ENCODE assay signal across 15 cellular contexts in the genomic region with DNA sequence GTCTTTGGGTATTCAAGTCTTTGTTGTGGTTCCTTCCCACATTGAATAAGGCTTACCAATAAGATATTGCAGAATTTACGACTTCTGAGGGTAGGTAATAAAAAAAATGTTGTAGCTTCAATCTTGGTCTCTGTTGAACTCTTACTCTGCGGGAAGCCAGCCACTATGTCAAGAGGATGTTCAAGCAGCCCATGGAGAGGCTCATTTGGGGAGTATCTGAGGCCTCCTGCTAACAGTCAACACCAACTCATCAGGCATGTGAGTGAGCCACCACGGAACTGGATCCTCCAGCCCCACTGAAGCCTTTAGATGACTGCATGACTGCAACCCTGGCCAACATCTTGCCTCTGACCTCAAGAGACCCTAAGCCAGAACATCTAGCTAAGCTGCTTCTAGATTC. TPM values are rescaled to one million over a fixed set of nuclear protein-coding genes. Genes with fewer than 3 reads are reported as not detected.
A peak's percentile ranks its signal among the peaks of the same experiment; 100 is the strongest.
DNase-seq lines count a peak whose midpoint lies in the region; FAIRE-seq and TF ChIP-seq lines count a peak whose summit lies in the region.
"Had no signal": no experiment of that assay in that cellular context is flagged by ENCODE, and none has a peak within 500 bp of the region (broad histone marks: within the 10 kb centered on the region; RNA-seq: fewer than 3 reads in every experiment).

No MANE protein-coding gene starts in this region.

- H3K56ac ChIP-seq in H1 (replicated peaks; ENCODE audit: insufficient read length, low read depth, low read length) = no peak overlapping the region

- H4K20me1 ChIP-seq in H1 (replicated peaks in 1 of 2; ENCODE audit: control insufficient read depth in 1 of 2, insufficient read depth in 2 of 2, low read length in 2 of 2) = no peaks in the 10 kb centered on the region

- peak; percentile 57 for DNase-seq in EH (ENCODE audit: low read depth)
- DNase-seq in HT1080 (ENCODE audit: low read depth) = peak; percentile 54
- no peak for DNase-seq in H1 (ENCODE audit: low read depth in 1 of 2, low spot score in 2 of 2)
- peak; percentile 8 for DNase-seq in retina
- DNase-seq in urothelium cell line (ENCODE audit: low spot score) = no peak
- no peak for DNase-seq in foreskin melanocyte
- DNase-seq in ecto neural progenitor cell (ENCODE audit: low spot score) = no peak
- DNase-seq: activated naive CD4-positive, alpha-beta T cell treated with Interleukin-2 at 50 U/mL for 16 hours; effector memory CD4-positive, alpha-beta T cell; NCI-H1436 treated with DMSO at 0.1 percent for 48 hours; NCI-H446; nephron progenitor cell had no signal

- H4K8ac ChIP-seq in H1 (ENCODE audit: extremely low read depth, insufficient read depth, low read length) = no peak overlapping the region

- H3K79me1 ChIP-seq in H1 (ENCODE audit: low read depth, low read length) = 0 out of 2 replicates have a peak, but pooled peaks cover 3% of the 10 kb centered on the region

- H3K23me2 ChIP-seq in H1 (ENCODE audit: low read depth, low read length) = peaks cover 5% of the 10 kb centered on the region

- H2BK20ac ChIP-seq in H1 (ENCODE audit: low read length) = no peak overlapping the region

- WGBS in H1 (ENCODE audit: extremely low coverage in 1 of 2, insufficient coverage in 1 of 2, insufficient read length in 1 of 2, insufficient replicate concordance in 2 of 2, low coverage in 1 of 2, low lambda C conversion rate in 2 of 2, missing lambda C conversion rate in 1 of 2), 2 experiments = 88% methylated on average over 3 of the region's 3 CpGs; no CpG with 5 or more reads in 1 of the 2 experiments

- no peak overlapping the region for H3K4ac ChIP-seq in H1 (replicated peaks; ENCODE audit: insufficient read length, low read depth, low read length)

- no peak overlapping the region for H3K4me2 ChIP-seq in H1 (ENCODE audit: insufficient read depth in 1 of 2, low read depth in 2 of 2, low read length in 2 of 2)

- no peak overlapping the region for H3K4me3 ChIP-seq in H1 (ENCODE audit: extremely low read depth in 1 of 4, insufficient read depth in 2 of 4, low read depth in 3 of 4, low read length in 4 of 4)
- H3K4me3 ChIP-seq: cardiac muscle cell, lung had no signal

- no peak overlapping the region for H4K91ac ChIP-seq in H1 (replicated peaks; ENCODE audit: insufficient read length, low read length)

- no peak overlapping the region for H2BK5ac ChIP-seq in H1 (ENCODE audit: low read depth, low read length)

- H2AK5ac ChIP-seq in H1 (ENCODE audit: low read depth, low read length) = no peak overlapping the region

- H3K9ac ChIP-seq in H1 (replicated peaks in 1 of 4; ENCODE audit: extremely low read depth in 1 of 4, low read depth in 3 of 4, low read length in 3 of 4) = no peak overlapping the region

- CTCF ChIA-PET in H1 (lab: Charles Lee; ENCODE audit: partially characterized antibody) = interaction anchor here (0.6 to 2.2 kb wide), 6 partner anchors 118 to 426 kb away, joined by 3 to 13 read pairs (median 4); no protein-coding TSS in a partner anchor

- no peak for TF ChIP-seq CTCF in H1 (IDR thresholded peaks at IDR 0.05; ENCODE audit: control extremely low read depth in 1 of 3, insufficient read depth in 1 of 3, low read depth in 1 of 3, low read length in 3 of 3)

- no peak for TF ChIP-seq POLR2A in H1 (IDR thresholded peaks at IDR 0.05; ENCODE audit: control extremely low read depth in 1 of 2, low read depth in 2 of 2, low read length in 2 of 2)

- H3K79me2 ChIP-seq in H1 (ENCODE audit: control insufficient read depth in 1 of 2, insufficient read depth in 2 of 2, low read length in 2 of 2) = peaks cover 0 to 13% of the 10 kb centered on the region in 2 experiments; a peak in 3 of 4 replicates

- no peak overlapping the region for H4K5ac ChIP-seq in H1 (ENCODE audit: insufficient read length, low read depth, low read length)

- no peak for FAIRE-seq in H1 (lab: Jason Lieb, UNC)
- FAIRE-seq in urothelium cell line (lab: Jason Lieb, UNC) = no peak

- H2AFZ ChIP-seq in H1 (ENCODE audit: low read length) = peak overlapping the region; percentile 12; the same call in 1 of the 2 replicates

- TF ChIP-seq RAD21 in H1 (IDR thresholded peaks at IDR 0.05 in 1 of 2, conservative IDR thresholded peaks at IDR 0.05 in 1 of 2; ENCODE audit: low read depth in 2 of 2, low read length in 2 of 2) = no peak

- no peak overlapping the region for H3K23ac ChIP-seq in H1 (ENCODE audit: insufficient read length)

- POLR2A ChIA-PET in H1 (lab: Charles Lee; ENCODE audit: partially characterized antibody) = interaction anchor here (0.6 kb wide), 1 partner anchor 18 kb away, joined by 4 read pairs; no protein-coding TSS in a partner anchor

- no peaks in the 10 kb centered on the region for H3K36me3 ChIP-seq in H1 (ENCODE audit: control insufficient read depth in 2 of 4, insufficient read depth in 4 of 4, low read length in 3 of 4)
- H3K36me3 ChIP-seq: cardiac muscle cell had no signal

- H3K18ac ChIP-seq in H1 (ENCODE audit: extremely low read depth, low read length) = no peak overlapping the region

- peaks cover 0 to 4% (median 2%) of the 10 kb centered on the region in 4 experiments; a peak in 3 of 7 replicates for H3K4me1 ChIP-seq in H1 (replicated peaks in 1 of 4; ENCODE audit: control insufficient read depth in 3 of 4, insufficient read depth in 4 of 4, low read length in 3 of 4)

- no peak overlapping the region for H2BK12ac ChIP-seq in H1 (ENCODE audit: low read depth, low read length)

- H3K27ac ChIP-seq in H1 (ENCODE audit: low read depth, low read length) = no peak overlapping the region
- H3K27ac ChIP-seq: cardiac muscle cell, VCaP had no signal

- TF ChIP-seq EP300 in H1 (IDR thresholded peaks at IDR 0.05; ENCODE audit: borderline replicate concordance in 1 of 2, low read depth in 2 of 2, low read length in 2 of 2) = no peak

- H2BK120ac ChIP-seq in H1 (replicated peaks; ENCODE audit: low read depth, low read length) = no peak overlapping the region

- no peak overlapping the region for H3K14ac ChIP-seq in H1 (ENCODE audit: insufficient read length)

- no peak overlapping the region for H2BK15ac ChIP-seq in H1 (ENCODE audit: low read length)

- no peaks in the 10 kb centered on the region for H3K9me3 ChIP-seq in H1 (ENCODE audit: insufficient read depth in 2 of 2, low read depth in 1 of 2, low read length in 1 of 2)

- no peaks in the 10 kb centered on the region for H3K27me3 ChIP-seq in H1 (replicated peaks in 1 of 4; ENCODE audit: control insufficient read depth in 3 of 4, extremely low read depth in 1 of 4, insufficient read depth in 3 of 4, low read length in 3 of 4)
- H3K27me3 ChIP-seq: cardiac muscle cell had no signal

TF ChIP-seq in H1, 55 proteins besides CTCF, POLR2A, EP300 and RAD21:
- TF ChIP-seq EZH2 (IDR thresholded peaks at IDR 0.05; ENCODE audit: low read depth, low read length, severe bottlenecking) = no peak
- TF ChIP-seq EGR1 (IDR thresholded peaks at IDR 0.05; ENCODE audit: borderline replicate concordance, low read depth, low read length) = no peak
- TF ChIP-seq KDM5A (IDR thresholded peaks at IDR 0.05; ENCODE audit: low read length) = no peak
- no peak for TF ChIP-seq TAF1 (IDR thresholded peaks at IDR 0.05; ENCODE audit: low read depth, low read length)
- no peak for TF ChIP-seq KDM4A (IDR thresholded peaks at IDR 0.05; ENCODE audit: low read depth, low read length, severe bottlenecking)
- TF ChIP-seq SAP30 (IDR thresholded peaks at IDR 0.05; ENCODE audit: insufficient read depth, insufficient replicate concordance, low read length) = no peak
- TF ChIP-seq TCF12 (IDR thresholded peaks at IDR 0.05; ENCODE audit: low read depth, low read length) = no peak
- TF ChIP-seq BRCA1 (IDR thresholded peaks at IDR 0.05; ENCODE audit: low read depth, low read length) = no peak
- no peak for TF ChIP-seq CHD2 (IDR thresholded peaks at IDR 0.05; ENCODE audit: low read length)
- no peak for TF ChIP-seq CBX5 (IDR thresholded peaks at IDR 0.05; ENCODE audit: low read depth, low read length)
- TF ChIP-seq JUN (IDR thresholded peaks at IDR 0.05; ENCODE audit: low read depth, low read length) = no peak
- TF ChIP-seq SIX5 (IDR thresholded peaks at IDR 0.05; ENCODE audit: low read depth, low read length) = no peak
- TF ChIP-seq RNF2 (IDR thresholded peaks at IDR 0.05; ENCODE audit: borderline replicate concordance, low read depth, low read length, missing control alignments, poor library complexity, severe bottlenecking) = no peak
- no peak for TF ChIP-seq FOSL1 (IDR thresholded peaks at IDR 0.05; ENCODE audit: insufficient read depth, low read depth, low read length)

RNA-seq across cellular contexts. Expression of a gene that starts 3.2 kb away (rescaled TPM):
- 21.9 and 25.7 TPM in 2 replicates for total RNA-seq in HT1080 (2014; rRNA removed; shearing (Covaris generic))
- 22.0 and 32.9 TPM in 2 replicates for polyA plus RNA-seq in HT1080 (2015; cell fraction: cytosol; rRNA removed)
- polyA plus RNA-seq in HT1080 (2015; cell fraction: nucleus; rRNA removed) = 37.7 and 46.3 TPM in 2 replicates
- total RNA-seq in H1 (2021; fragmentation: NEBNext Ultra II Directional; extraction: Animal tissue kit (Norgen Biotek cat#: 25700)) = 24.7 and 29.3 TPM in 2 replicates
- polyA plus RNA-seq in H1 (2011; rRNA removed) = 4.3 and 6.4 TPM in 2 replicates
- polyA plus RNA-seq in H1 (2011; cell fraction: cytosol; rRNA removed) = 9.3 TPM
- 2.3 TPM for polyA plus RNA-seq in H1 (2011; cell fraction: nucleus; rRNA removed)
- polyA plus RNA-seq in H1 (2012, experiment 1 of 2) = 7.1 to 15.5 TPM (median 9.7 TPM) in 4 replicates
- polyA plus RNA-seq in H1 (2012, experiment 2 of 2) = 1.2 TPM
- polyA plus RNA-seq in H1 (2013, experiment 1 of 2) = 9.6 TPM
- 11.3 TPM for polyA plus RNA-seq in H1 (2013, experiment 2 of 2)
- 19.7 and 30.9 TPM in 2 replicates for polyA minus RNA-seq in H1 (2011; rRNA and poly(A)+ RNA removed)
- 9.7 TPM for polyA minus RNA-seq in H1 (2011; cell fraction: cytosol; rRNA and poly(A)+ RNA removed)
- 10.2 TPM for polyA minus RNA-seq in H1 (2011; cell fraction: nucleus; rRNA and poly(A)+ RNA removed)

Comparison
In these comparisons a context has a peak if more than half of its experiments do, and no peak if none do; other contexts are left out.
1. DNase-seq: peak in EH (single experiment), HT1080 (single experiment) and retina (single experiment); none in H1 (0 of 2), urothelium cell line (single experiment), foreskin melanocyte (single experiment) and ecto neural progenitor cell (single experiment).